In the genomic region with DNA sequence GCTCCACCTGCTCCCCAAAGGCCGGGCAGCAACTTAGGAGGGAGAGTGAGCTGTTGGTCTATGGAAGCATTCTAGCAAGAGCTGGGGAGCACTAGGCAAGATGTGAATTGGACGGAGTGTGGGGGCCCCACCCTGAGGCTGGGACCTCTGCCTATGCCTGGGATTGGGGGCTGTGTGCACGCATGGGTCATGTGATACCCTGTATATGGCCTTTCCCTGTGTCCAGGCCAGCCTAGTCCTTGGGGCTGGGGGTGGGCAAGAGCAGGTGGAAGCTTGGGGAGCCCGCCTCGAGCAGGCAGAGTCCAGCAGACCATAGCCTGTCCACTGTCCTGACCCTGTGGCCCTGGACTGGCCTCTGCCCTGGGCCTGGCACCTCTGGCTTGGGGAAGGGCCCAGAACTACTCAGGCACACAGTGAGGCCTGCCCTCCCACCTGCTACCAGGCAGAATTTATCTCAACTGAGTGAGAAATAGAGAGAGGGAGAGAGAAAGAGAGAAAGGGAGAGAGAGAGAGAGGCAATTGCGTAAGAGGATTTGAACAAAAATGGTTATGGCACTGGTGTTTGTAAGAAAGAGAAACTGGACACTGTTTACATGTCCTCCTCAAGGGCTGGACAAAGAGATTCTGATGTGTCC, we compare ENCODE assay signal across 12 cellular contexts. TPM values are rescaled to one million over a fixed set of nuclear protein-coding genes. Genes with fewer than 3 reads are reported as not detected.
A peak's percentile ranks its signal among the peaks of the same experiment; 100 is the strongest.
DNase-seq lines count a peak whose midpoint lies in the region; ATAC-seq and TF ChIP-seq lines count a peak whose summit lies in the region.
"Had no signal": no experiment of that assay in that cellular context is flagged by ENCODE, and none has a peak within 500 bp of the region (broad histone marks: within the 10 kb centered on the region; RNA-seq: fewer than 3 reads in every experiment).

No MANE protein-coding gene starts in this region.

- H3K27me3 ChIP-seq in AG04450 (ENCODE audit: control insufficient read depth, insufficient read depth, low read length): no peaks in the 10 kb centered on the region
- H3K27me3 ChIP-seq in PC-9 (ENCODE audit: insufficient read depth, low read depth): no peaks in the 10 kb centered on the region
- H3K27me3 ChIP-seq: pancreas had no signal

- peak overlapping the region; percentile 69 for H3K27ac ChIP-seq in AG04450 (ENCODE audit: low read depth, low read length)
- H3K27ac ChIP-seq in PC-9: peak overlapping the region; percentile 50
- H3K27ac ChIP-seq: C4-2B had no signal

- peak; percentile 17 for ATAC-seq in omental fat pad (ENCODE audit: low FRiP score)
- ATAC-seq: stimulated activated memory B cell treated with anti-CD40 and anti-IgM and Interleukin-4, amounts not matched to agents 10 μg/mL and 1 μg/mL and 100 μg/mL, for 72 hours had no signal

- no TSS peak for BruUV-seq in PC-9 (replicated peaks; lab: Mats Ljungman, UMichigan)

- CTCF ChIA-PET in AG04450 (lab: Charles Lee): interaction anchor here (0.5 to 5.6 kb wide), 3 partner anchors 26 to 133 kb away, joined by 3 to 77 read pairs (median 3); a partner anchor contains a TSS
- CTCF ChIA-PET in PC-9 (lab: Charles Lee): no interaction called here

- no peaks in the 10 kb centered on the region for H3K9me3 ChIP-seq in AG04450 (ENCODE audit: control insufficient read depth, insufficient read depth, low read length)
- no peaks in the 10 kb centered on the region for H3K9me3 ChIP-seq in PC-9 (ENCODE audit: insufficient read depth, low read depth)
- H3K9me3 ChIP-seq: pancreas had no signal

- intact Hi-C loops in PC-9 (cut with micrococcal nuclease; ENCODE audit: unreplicated experiment): loop anchor here (1.0 to 10.0 kb wide), 2 partner anchors 28 to 565 kb away; no protein-coding TSS in a partner anchor

- H3K4me1 ChIP-seq in PC-9 (replicated peaks; ENCODE audit: insufficient read depth): peaks cover 35% of the 10 kb centered on the region

- H3K4me3 ChIP-seq in AG04450 (ENCODE audit: low read depth, low read length) (no peak overlapping the region), PC-9 (no peak overlapping the region)
- H3K4me3 ChIP-seq: pancreas had no signal

- no peaks in the 10 kb centered on the region for H3K36me3 ChIP-seq in PC-9 (ENCODE audit: low read depth)
- H3K36me3 ChIP-seq: pancreas had no signal

- H3F3A ChIP-seq in PC-9 (ENCODE audit: insufficient read depth, low read depth): peaks cover 17% of the 10 kb centered on the region; the same call in 1 of the 2 replicates

- TF ChIP-seq CTCF in AG04450 (IDR thresholded peaks at IDR 0.05; ENCODE audit: low read depth, low read length) (no peak), PC-9 (conservative IDR thresholded peaks at IDR 0.05) (no peak), omental fat pad (IDR thresholded peaks at IDR 0.05) (no peak)

- peak overlapping the region; percentile 61 for H3K4me2 ChIP-seq in PC-9

- H4K20me1 ChIP-seq in PC-9 (ENCODE audit: insufficient read depth): no peaks in the 10 kb centered on the region

- POLR2A ChIA-PET in AG04450 (lab: Yijun Ruan, JAX): interaction anchor here (1.0 to 1.3 kb wide), 2 partner anchors 11 to 32 kb away, joined by 3 read pairs; no protein-coding TSS in a partner anchor
- POLR2A ChIA-PET in PC-9 (lab: Charles Lee; ENCODE audit: unreplicated experiment): no interaction called here

- DNase-seq in AG04450 (ENCODE audit: low read depth, low spot score): no peak
- no peak for DNase-seq in PC-9
- DNase-seq in fibroblast of peridontal ligament (ENCODE audit: extremely low read depth): peak; percentile 70
- no peak for DNase-seq in omental fat pad (ENCODE audit: low spot score)
- no peak for DNase-seq in NCI-H187 (lab: John Stamatoyannopoulos, UW)
- DNase-seq in GM19240 (ENCODE audit: insufficient read length, low spot score): no peak
- DNase-seq in activated effector memory CD4-positive, alpha-beta T cell treated with anti-CD3 and anti-CD28 coated beads, Interleukin-2, amount 50 U/mL, for 16 hours: no peak
- no peak for DNase-seq in nucleus accumbens (lab: John Stamatoyannopoulos, UW)

- no peaks in the 10 kb centered on the region for H3K9me2 ChIP-seq in PC-9 (ENCODE audit: insufficient read depth)

- no peaks in the 10 kb centered on the region for H3K79me2 ChIP-seq in PC-9 (ENCODE audit: low read depth)

- no peak overlapping the region for H2AFZ ChIP-seq in PC-9

RNA-seq across cellular contexts. Expression of a gene that starts 19.1 kb away (rescaled TPM):
- polyA plus RNA-seq in AG04450 (2011; rRNA removed): 11.8 and 12.1 TPM in 2 replicates
- 31.8 and 35.4 TPM in 2 replicates for polyA minus RNA-seq in AG04450 (2011; rRNA and poly(A)+ RNA removed)
- 17.4 and 21.6 TPM in 2 replicates for total RNA-seq in PC-9 (2021)
- 10 to 100 TPM; 17.9 to 48.2 (median 20.5) TPM for total RNA-seq in omental fat pad

RNA-seq across cellular contexts. Expression of a gene that starts 19.3 kb away (rescaled TPM):
- not detected in 2 replicates for polyA plus RNA-seq in AG04450 (2011; rRNA removed)
- not detected in 2 replicates for polyA minus RNA-seq in AG04450 (2011; rRNA and poly(A)+ RNA removed)
- not detected in 2 replicates for total RNA-seq in PC-9 (2021)
- total RNA-seq in omental fat pad: not detected
- total RNA-seq: activated CD8-positive, alpha-beta memory T cell treated with anti-CD3 and anti-CD28 coated beads for 36 hours; pancreas had no signal
- polyA plus RNA-seq: pancreas had no signal

RNA-seq across cellular contexts. Expression of a gene that starts 25.9 kb away (rescaled TPM):
- 1.9 and 2.7 TPM in 2 replicates for polyA plus RNA-seq in AG04450 (2011; rRNA removed)
- 0.65 and 1.1 TPM in 2 replicates for polyA minus RNA-seq in AG04450 (2011; rRNA and poly(A)+ RNA removed)
- total RNA-seq in PC-9 (2021): 0.24 TPM in 1 of 2 replicates, not detected in the other
- total RNA-seq in omental fat pad: 10 to 100 TPM in 3 of 4 donors, 1 to 10 TPM in 1; 3.8 to 21.0 (median 11.9) TPM

RNA-seq across cellular contexts. Expression of a gene that starts 34.8 kb away (rescaled TPM):
- polyA plus RNA-seq in AG04450 (2011; rRNA removed): 131 and 166 TPM in 2 replicates
- polyA minus RNA-seq in AG04450 (2011; rRNA and poly(A)+ RNA removed): 118 and 145 TPM in 2 replicates
- total RNA-seq in PC-9 (2021) (81.7 and 87.1 TPM in 2 replicates), omental fat pad (10 to 100 TPM; 50.4 to 86.8 (median 70.4) TPM)

RNA-seq across cellular contexts. Expression of a gene that starts 35.9 kb away (rescaled TPM):
- polyA plus RNA-seq in AG04450 (2011; rRNA removed): 20.7 and 24.9 TPM in 2 replicates
- polyA minus RNA-seq in AG04450 (2011; rRNA and poly(A)+ RNA removed): 20.5 and 27.5 TPM in 2 replicates
- 32.8 and 35.1 TPM in 2 replicates for total RNA-seq in PC-9 (2021)
- 10 to 100 TPM; 25.1 to 34.3 (median 28.1) TPM for total RNA-seq in omental fat pad
